8 cellular contexts compared by ENCODE assay signal in genomic region chr3:30779686-30780287, GRCh38.
DNase-seq lines count a peak whose midpoint lies in the region; ATAC-seq, FAIRE-seq and TF ChIP-seq lines count a peak whose summit lies in the region.

No MANE protein-coding gene starts in this region.

- H3K27ac Mint-ChIP-seq in glutamatergic neuron (ENCODE audit: unreplicated experiment), result no peak overlapping the region

- H3K4me1 Mint-ChIP-seq in glutamatergic neuron (ENCODE audit: low read depth, unreplicated experiment), result peaks cover 6% of the 10 kb centered on the region

- DNase-seq in AG08396 (ENCODE audit: low spot score) (peak; percentile 43), GM18507 (ENCODE audit: extremely low spot score, insufficient read length, low read depth) (no peak), RWPE1 (ENCODE audit: low spot score) (no peak), glutamatergic neuron (peak; percentile 28), coronary artery (ENCODE audit: low spot score) (no peak), NCI-H2171 (lab: John Stamatoyannopoulos, UW) (no peak)

- FAIRE-seq in GM18507 (lab: Jason Lieb, UNC), result peak; percentile 45

- POLR2A ChIA-PET in RWPE1 (lab: Yijun Ruan, JAX; ENCODE audit: low non-redundant PET), result no interaction called here

- TF ChIP-seq CTCF in RWPE1 (conservative IDR thresholded peaks at IDR 0.05; ENCODE audit: low read depth) (peak; percentile 16; the same call in 1 of the 2 replicates), glutamatergic neuron (IDR thresholded peaks at IDR 0.05; ENCODE audit: partially characterized antibody, unreplicated experiment) (peak; percentile 31), coronary artery (IDR thresholded peaks at IDR 0.05) (no peak)

- CTCF ChIA-PET in RWPE1 (lab: Yijun Ruan, JAX), result interaction anchor here (0.7 kb wide), 1 partner anchor 1106 kb away, joined by 3 read pairs; no protein-coding TSS in a partner anchor

- no peak overlapping the region for H3K4me3 Mint-ChIP-seq in glutamatergic neuron (ENCODE audit: unreplicated experiment)

- no peaks in the 10 kb centered on the region for H3K9me3 Mint-ChIP-seq in glutamatergic neuron (ENCODE audit: unreplicated experiment)

- H3K27ac ChIP-seq in RWPE1, result no peak overlapping the region
- H3K27ac ChIP-seq in coronary artery, result no peak overlapping the region

- no peaks in the 10 kb centered on the region for H3K36me3 Mint-ChIP-seq in glutamatergic neuron (ENCODE audit: unreplicated experiment)

- no peaks in the 10 kb centered on the region for H3K27me3 Mint-ChIP-seq in glutamatergic neuron (ENCODE audit: unreplicated experiment)

- ATAC-seq in HG02870 (IDR thresholded peaks at IDR 0.05; ENCODE audit: unreplicated experiment), result no peak
- no peak for ATAC-seq in HG02981 (IDR thresholded peaks at IDR 0.05; ENCODE audit: unreplicated experiment)

- H3K4me3 ChIP-seq in coronary artery, result no peak overlapping the region

Comparison
In these comparisons a context has a peak if more than half of its experiments do, and no peak if none do; other contexts are left out.
1. DNase-seq: peak in AG08396 (single experiment) and glutamatergic neuron (single experiment); none in GM18507 (single experiment), RWPE1 (single experiment), coronary artery (single experiment) and NCI-H2171 (single experiment).